Comparison of ENCODE assay signal across 9 cellular contexts in the genomic region with DNA sequence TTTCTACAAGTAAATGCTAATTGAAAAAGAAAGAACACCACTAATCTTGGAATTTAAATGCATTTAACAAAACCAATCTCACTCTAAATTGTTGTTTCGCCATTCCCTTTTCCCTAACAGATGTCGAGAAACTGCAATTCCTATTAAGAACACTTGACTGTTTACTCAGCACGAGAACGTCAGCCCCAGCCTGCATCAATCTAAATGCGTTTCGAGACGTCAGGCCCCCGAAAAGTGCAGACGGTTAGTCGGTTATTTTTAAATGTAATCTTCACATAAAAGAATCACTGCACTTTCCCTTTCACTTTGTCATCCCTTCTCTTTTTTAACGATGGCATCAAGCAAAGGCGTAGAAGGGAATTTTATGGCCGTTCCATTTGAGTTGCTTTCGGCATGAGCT.
DNase-seq lines count a peak whose midpoint lies in the region; ATAC-seq, FAIRE-seq and TF ChIP-seq lines count a peak whose summit lies in the region.
"Had no signal": no experiment of that assay in that cellular context is flagged by ENCODE, and none has a peak within 500 bp of the region (broad histone marks: within the 10 kb centered on the region; RNA-seq: fewer than 3 reads in every experiment).

No MANE protein-coding gene starts in this region.

- H3K9ac ChIP-seq in rectal smooth muscle tissue (ENCODE audit: low read length) = no peak overlapping the region

- no peaks in the 10 kb centered on the region for H3K27me3 ChIP-seq in CD4-positive, alpha-beta memory T cell (ENCODE audit: insufficient read depth, low read length)
- H3K27me3 ChIP-seq in rectal smooth muscle tissue (ENCODE audit: control insufficient read depth, insufficient read depth, low read length) (no peaks in the 10 kb centered on the region), Caco-2 (replicated peaks; ENCODE audit: control insufficient read depth, insufficient read depth, low read length) (no peaks in the 10 kb centered on the region)
- H3K27me3 ChIP-seq: thyroid gland had no signal

- H3K4me3 ChIP-seq in CD4-positive, alpha-beta memory T cell (ENCODE audit: low read length in 2 of 2) = peak overlapping the region in 1 of 2 donors; percentile 44
- H3K4me3 ChIP-seq in rectal smooth muscle tissue (ENCODE audit: low read length) = peak overlapping the region; percentile 67
- H3K4me3 ChIP-seq in Caco-2 (ENCODE audit: low read depth, low read length) = no peak overlapping the region
- H3K4me3 ChIP-seq: thyroid gland had no signal

- intact Hi-C loops in CD4-positive, alpha-beta memory T cell (cut with micrococcal nuclease) = no loop called here
- intact Hi-C loops in Caco-2 (cut with micrococcal nuclease; ENCODE audit: unreplicated experiment) = no loop called here

- no peak for FAIRE-seq in urothelium cell line (lab: Jason Lieb, UNC)

- BruUV-seq in Caco-2 (replicated peaks; lab: Mats Ljungman, UMichigan) = no TSS peak

- in situ Hi-C loops in SK-MEL-5 (cut with HindIII; ENCODE audit: low pct_unique_long_range_greater_than_20kb, low sequenced_read_pairs) = no loop called here

- TF ChIP-seq CTCF in Caco-2 (IDR thresholded peaks at IDR 0.05; ENCODE audit: insufficient read depth in 1 of 2, low read depth in 1 of 2, low read length in 1 of 2, severe bottlenecking in 1 of 2, unreplicated experiment in 1 of 2) = no peak

- H3K9me3 ChIP-seq in CD4-positive, alpha-beta memory T cell (ENCODE audit: control insufficient read depth in 1 of 2, low read length in 2 of 2) = no peaks in the 10 kb centered on the region
- H3K9me3 ChIP-seq in Caco-2 = no peaks in the 10 kb centered on the region
- H3K9me3 ChIP-seq: thyroid gland had no signal

- CTCF ChIA-PET in CD4-positive, alpha-beta memory T cell (lab: Charles Lee; ENCODE audit: partially characterized antibody) = interaction anchor here (1.3 kb wide), 2 partner anchors 9 to 31 kb away, joined by 3 read pairs; no protein-coding TSS in a partner anchor
- CTCF ChIA-PET in Caco-2 (lab: Charles Lee) = no interaction called here

- H3K4me1 ChIP-seq in CD4-positive, alpha-beta memory T cell (ENCODE audit: insufficient read depth, low read length) = peaks cover 11% of the 10 kb centered on the region
- H3K4me1 ChIP-seq in rectal smooth muscle tissue (ENCODE audit: control insufficient read depth, insufficient read depth, low read length) (no peaks in the 10 kb centered on the region), Caco-2 (no peaks in the 10 kb centered on the region)
- H3K4me1 ChIP-seq: thyroid gland had no signal

- ATAC-seq in GM18505 (IDR thresholded peaks at IDR 0.05; ENCODE audit: unreplicated experiment) = no peak
- no peak for ATAC-seq in HG03280 (IDR thresholded peaks at IDR 0.05; ENCODE audit: unreplicated experiment)

- H3K36me3 ChIP-seq in CD4-positive, alpha-beta memory T cell (ENCODE audit: insufficient read depth, low read length) = no peaks in the 10 kb centered on the region
- no peaks in the 10 kb centered on the region for H3K36me3 ChIP-seq in rectal smooth muscle tissue (ENCODE audit: control insufficient read depth, insufficient read depth, low read length)
- H3K36me3 ChIP-seq in Caco-2 (ENCODE audit: control insufficient read depth, insufficient read depth, low read length) = no peaks in the 10 kb centered on the region
- H3K36me3 ChIP-seq: thyroid gland had no signal

- H3K27ac ChIP-seq in CD4-positive, alpha-beta memory T cell (ENCODE audit: low read depth, low read length) = no peak overlapping the region
- peak overlapping the region; percentile 69 for H3K27ac ChIP-seq in caudate nucleus (ENCODE audit: low read depth, low read length)
- no peak overlapping the region for H3K27ac ChIP-seq in rectal smooth muscle tissue (ENCODE audit: low read depth, low read length)
- H3K27ac ChIP-seq: thyroid gland had no signal

- no peak for TF ChIP-seq POLR2A in GM18505 (IDR thresholded peaks at IDR 0.05; ENCODE audit: borderline replicate concordance, extremely low read depth, insufficient read depth, insufficient read length)

- no peaks in the 10 kb centered on the region for H3K36me3 Mint-ChIP-seq in CD4-positive, alpha-beta memory T cell
- no peaks in the 10 kb centered on the region for H3K36me3 Mint-ChIP-seq in Caco-2 (ENCODE audit: insufficient read depth, unreplicated experiment)

- peak; percentile 19 to 38 (median 37) for DNase-seq in CD4-positive, alpha-beta memory T cell
- DNase-seq in SK-MEL-5 (ENCODE audit: low read depth, low spot score) (peak; percentile 6), caudate nucleus (lab: John Stamatoyannopoulos, UW) (peak in 17 of 61 donors; percentile 3 to 69 (median 14)), urothelium cell line (ENCODE audit: low spot score) (no peak), Caco-2 (no peak)
- DNase-seq: thyroid gland had no signal

- POLR2A ChIA-PET in CD4-positive, alpha-beta memory T cell (lab: Charles Lee; ENCODE audit: partially characterized antibody) = interaction anchor here (0.8 to 2.8 kb wide), 4 partner anchors 14 to 71 kb away, joined by 3 to 12 read pairs (median 6); no protein-coding TSS in a partner anchor
- POLR2A ChIA-PET in Caco-2 (lab: Charles Lee) = no interaction called here

- peaks cover 25 to 50% (median 35%) of the 10 kb centered on the region in 4 donors for H3K4me1 Mint-ChIP-seq in CD4-positive, alpha-beta memory T cell
- H3K4me1 Mint-ChIP-seq in Caco-2 (ENCODE audit: low read depth, unreplicated experiment) = no peaks in the 10 kb centered on the region

- H3K4me3 Mint-ChIP-seq in CD4-positive, alpha-beta memory T cell = peak overlapping the region; percentile 70 to 91 (median 86)
- H3K4me3 Mint-ChIP-seq in Caco-2 (ENCODE audit: unreplicated experiment) = no peak overlapping the region

- peak overlapping the region; percentile 39 to 90 (median 81) for H3K27ac Mint-ChIP-seq in CD4-positive, alpha-beta memory T cell
- H3K27ac Mint-ChIP-seq in Caco-2 (ENCODE audit: unreplicated experiment) = no peak overlapping the region

- H3K27me3 Mint-ChIP-seq in CD4-positive, alpha-beta memory T cell = peaks cover 0 to 3% of the 10 kb centered on the region in 2 donors
- peaks cover 9% of the 10 kb centered on the region for H3K27me3 Mint-ChIP-seq in Caco-2 (ENCODE audit: insufficient read depth, unreplicated experiment)

- peaks cover 0 to 4% (median 0%) of the 10 kb centered on the region in 8 donors for H3K9me3 Mint-ChIP-seq in CD4-positive, alpha-beta memory T cell
- H3K9me3 Mint-ChIP-seq in Caco-2 (ENCODE audit: unreplicated experiment) = no peaks in the 10 kb centered on the region

Comparison
In these comparisons a context has a peak if more than half of its experiments do, and no peak if none do; other contexts are left out.
1. DNase-seq: peak in CD4-positive, alpha-beta memory T cell (5 of 5) and SK-MEL-5 (single experiment); none in urothelium cell line (single experiment) and Caco-2 (0 of 2).